12 cellular contexts compared by ENCODE assay signal in the genomic region with DNA sequence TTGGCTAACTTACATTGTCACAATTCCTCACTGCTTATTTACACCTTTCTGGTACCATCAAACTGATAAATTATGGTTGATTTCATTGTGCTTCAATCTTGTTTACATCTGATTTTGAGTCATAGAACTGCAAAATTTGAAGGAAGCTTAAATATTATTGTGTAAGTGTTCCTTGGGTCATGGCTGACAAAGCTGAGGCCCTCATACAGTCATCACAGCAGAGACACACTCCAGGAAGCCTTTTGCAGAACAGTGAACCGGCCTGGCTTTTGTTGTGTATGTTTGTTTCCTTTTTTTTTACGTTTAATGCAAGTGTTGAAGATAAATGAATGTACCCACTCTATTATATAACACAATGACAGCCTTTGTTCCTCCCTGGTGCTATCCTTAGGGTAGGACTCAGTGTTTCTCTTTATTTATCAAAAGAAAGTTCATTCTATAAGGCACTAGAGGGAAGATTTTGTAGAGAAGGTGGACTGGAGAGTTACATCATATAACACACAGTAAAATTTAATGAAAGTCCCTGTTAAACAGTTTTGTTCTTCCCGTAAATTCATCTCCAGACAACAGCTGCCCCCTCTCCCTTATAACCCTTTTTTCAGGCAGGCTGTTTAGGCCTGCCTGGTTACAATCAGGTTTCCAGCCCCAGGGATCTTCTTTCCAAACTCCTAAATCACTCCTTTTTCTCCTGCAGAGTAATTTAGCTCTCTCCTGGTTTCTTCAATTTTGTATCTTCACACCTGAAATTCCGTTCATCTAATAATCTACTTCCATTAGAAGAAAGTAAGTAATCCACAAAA. TPM values are rescaled to one million over a fixed set of nuclear protein-coding genes. Genes with fewer than 3 reads are reported as not detected.
A peak's percentile ranks its signal among the peaks of the same experiment; 100 is the strongest.
DNase-seq lines count a peak whose midpoint lies in the region; ATAC-seq and TF ChIP-seq lines count a peak whose summit lies in the region.
"Had no signal": no experiment of that assay in that cellular context is flagged by ENCODE, and none has a peak within 500 bp of the region (broad histone marks: within the 10 kb centered on the region; RNA-seq: fewer than 3 reads in every experiment).

No MANE protein-coding gene starts in this region.

- peak; percentile 4 for DNase-seq in COR-L47 (lab: John Stamatoyannopoulos, UW)
- peak; percentile 79 for DNase-seq in NCI-H146 treated with DMSO at 0.1 percent for 48 hours (lab: John Stamatoyannopoulos, UW; ENCODE audit: unreplicated experiment)
- DNase-seq in choroid plexus epithelial cell (ENCODE audit: low read depth) = peak; percentile 50
- DNase-seq in mucosa of descending colon = no peak
- no peak for DNase-seq in activated CD8-positive, alpha-beta memory T cell treated with anti-CD3 and anti-CD28 coated beads, Interleukin-2, amount 50 U/mL, for 4 hours
- DNase-seq in ecto neural progenitor cell (ENCODE audit: low spot score) = no peak
- DNase-seq: activated CD8-positive, alpha-beta T cell treated with anti-CD3 and anti-CD28 coated beads, Interleukin-2, amount 10 ng/mL, durations not matched to agents 7 days and 5 days; activated naive CD8-positive, alpha-beta T cell treated with anti-CD3 and anti-CD28 coated beads, Interleukin-2, amount 10 ng/mL, durations not matched to agents 7 days and 5 days; effector CD8-positive, alpha-beta T cell; H7 had no signal

- peak; percentile 47 for ATAC-seq in mucosa of descending colon
- ATAC-seq in HG03045 (IDR thresholded peaks at IDR 0.05; ENCODE audit: unreplicated experiment) = no peak
- ATAC-seq in HG02763 (IDR thresholded peaks at IDR 0.05; ENCODE audit: unreplicated experiment) = no peak
- ATAC-seq: activated CD8-positive, alpha-beta T cell treated with anti-CD3 and anti-CD28 coated beads, Interleukin-2, amount 10 ng/mL, durations not matched to agents 7 days and 5 days had no signal

- H3K4me1 ChIP-seq in mucosa of descending colon (ENCODE audit: low read depth) = no peaks in the 10 kb centered on the region

- intact Hi-C loops in mucosa of descending colon (cut with DNase I, micrococcal nuclease) = no loop called here

- H3K9me3 ChIP-seq in mucosa of descending colon = no peaks in the 10 kb centered on the region

- H3K36me3 ChIP-seq in mucosa of descending colon (ENCODE audit: low read depth) = no peaks in the 10 kb centered on the region

- TF ChIP-seq CTCF in choroid plexus epithelial cell (conservative IDR thresholded peaks at IDR 0.05; ENCODE audit: low read depth, low read length) = no peak
- TF ChIP-seq CTCF in mucosa of descending colon (IDR thresholded peaks at IDR 0.05) = no peak

- no peak overlapping the region for H3K4me3 ChIP-seq in choroid plexus epithelial cell (ENCODE audit: low read depth, low read length)
- no peak overlapping the region for H3K4me3 ChIP-seq in mucosa of descending colon

RNA-seq across cellular contexts. Expression of a gene that starts 34.3 kb away (rescaled TPM):
- total RNA-seq in mucosa of descending colon = 10 to 100 TPM; 19.2 to 21.9 (median 20.2) TPM

Comparison
In these comparisons a context has a peak if more than half of its experiments do, and no peak if none do; other contexts are left out.
1. DNase-seq: peak in COR-L47 (single experiment), NCI-H146 treated with DMSO at 0.1 percent for 48 hours (single experiment) and choroid plexus epithelial cell (single experiment); none in mucosa of descending colon (0 of 3), activated CD8-positive, alpha-beta memory T cell treated with anti-CD3 and anti-CD28 coated beads, Interleukin-2, amount 50 U/mL, for 4 hours (single experiment) and ecto neural progenitor cell (single experiment).